Comparison of ENCODE assay signal across 1 cellular context in the genomic region with DNA sequence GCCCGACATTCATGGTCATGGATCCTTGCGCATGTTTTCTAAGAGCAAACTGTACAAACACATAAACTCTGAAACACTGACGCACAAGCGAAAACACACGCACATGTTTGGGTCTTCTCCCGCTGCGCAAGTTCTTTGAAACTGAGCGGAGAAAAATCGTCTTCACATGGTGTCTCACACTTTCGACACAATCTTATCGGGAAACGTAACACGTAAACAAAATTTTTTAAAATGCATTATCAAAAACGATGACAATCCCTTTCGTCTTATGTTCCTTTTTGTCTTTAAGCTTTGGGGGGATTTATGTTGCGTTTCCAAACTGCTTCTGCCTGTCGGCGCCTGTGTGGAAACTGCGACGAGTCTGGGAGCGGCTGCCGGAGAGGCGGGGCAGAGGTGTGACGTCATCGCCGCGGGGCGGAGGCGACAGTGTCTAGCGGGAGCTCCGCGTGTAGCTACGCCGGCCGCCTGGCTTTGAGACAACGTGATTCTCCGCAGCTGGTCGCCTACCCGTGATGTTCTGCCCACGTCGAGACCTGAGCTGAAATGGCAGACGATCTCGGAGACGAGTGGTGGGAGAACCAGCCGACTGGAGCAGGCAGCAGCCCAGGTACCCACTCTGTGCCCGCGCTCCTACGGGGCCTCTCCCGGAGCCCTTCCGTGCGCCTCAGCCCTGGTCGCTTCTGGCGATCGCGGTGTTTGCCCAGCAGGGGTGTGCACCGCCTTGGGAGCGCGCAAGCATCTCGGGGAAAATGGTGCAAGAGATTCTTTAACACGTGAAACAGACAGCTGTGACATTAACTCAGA.
TF ChIP-seq lines count a peak whose summit lies in the region.

CMSS1 (plus strand) TSS at position 426 of the 804 bp plus-strand sequence.

TF ChIP-seq in WTC11, 78 proteins besides CTCF, POLR2A, EP300 and RAD21 (continued from another document and continues in another):
- TF ChIP-seq ZNF425 (CRISPR knock-in tag; conservative IDR thresholded peaks at IDR 0.05) = no peak
- no peak for TF ChIP-seq ZNF423 (CRISPR knock-in tag; IDR thresholded peaks at IDR 0.05)
- no peak for TF ChIP-seq CREB1 (CRISPR knock-in tag; IDR thresholded peaks at IDR 0.05)
- no peak for TF ChIP-seq ZMAT4 (CRISPR knock-in tag; IDR thresholded peaks at IDR 0.05)
- TF ChIP-seq GABPB1 (CRISPR knock-in tag; IDR thresholded peaks at IDR 0.05) = peak; percentile 67
- TF ChIP-seq PRRX2 (CRISPR knock-in tag; IDR thresholded peaks at IDR 0.05) = no peak
- no peak for TF ChIP-seq MLX (CRISPR knock-in tag; IDR thresholded peaks at IDR 0.05)
- peak; percentile 78; the same call in 1 of the 2 replicates for TF ChIP-seq ZNF219 (CRISPR knock-in tag; IDR thresholded peaks at IDR 0.05; ENCODE audit: borderline replicate concordance)
- no peak for TF ChIP-seq NR1H2 (CRISPR knock-in tag; IDR thresholded peaks at IDR 0.05)
- no peak for TF ChIP-seq SMAD3 (CRISPR knock-in tag; IDR thresholded peaks at IDR 0.05; ENCODE audit: borderline replicate concordance)
- TF ChIP-seq, protein P1, sequence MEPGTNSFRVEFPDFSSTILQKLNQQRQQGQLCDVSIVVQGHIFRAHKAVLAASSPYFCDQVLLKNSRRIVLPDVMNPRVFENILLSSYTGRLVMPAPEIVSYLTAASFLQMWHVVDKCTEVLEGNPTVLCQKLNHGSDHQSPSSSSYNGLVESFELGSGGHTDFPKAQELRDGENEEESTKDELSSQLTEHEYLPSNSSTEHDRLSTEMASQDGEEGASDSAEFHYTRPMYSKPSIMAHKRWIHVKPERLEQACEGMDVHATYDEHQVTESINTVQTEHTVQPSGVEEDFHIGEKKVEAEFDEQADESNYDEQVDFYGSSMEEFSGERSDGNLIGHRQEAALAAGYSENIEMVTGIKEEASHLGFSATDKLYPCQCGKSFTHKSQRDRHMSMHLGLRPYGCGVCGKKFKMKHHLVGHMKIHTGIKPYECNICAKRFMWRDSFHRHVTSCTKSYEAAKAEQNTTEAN (CRISPR knock-in tag; IDR thresholded peaks at IDR 0.05) = no peak
- TF ChIP-seq IRF1 (CRISPR knock-in tag; IDR thresholded peaks at IDR 0.05) = no peak
- TF ChIP-seq CREM (CRISPR knock-in tag; IDR thresholded peaks at IDR 0.05) = peak; percentile 94
- TF ChIP-seq NR2C2 (CRISPR knock-in tag; IDR thresholded peaks at IDR 0.05) = no peak
- TF ChIP-seq ZNF671 (CRISPR knock-in tag; IDR thresholded peaks at IDR 0.05) = no peak
- no peak for TF ChIP-seq OVOL2 (CRISPR knock-in tag; IDR thresholded peaks at IDR 0.05; ENCODE audit: borderline replicate concordance)
- TF ChIP-seq ZBTB21 (CRISPR knock-in tag; IDR thresholded peaks at IDR 0.05; ENCODE audit: borderline replicate concordance) = peak; percentile 92
- TF ChIP-seq, protein P2, sequence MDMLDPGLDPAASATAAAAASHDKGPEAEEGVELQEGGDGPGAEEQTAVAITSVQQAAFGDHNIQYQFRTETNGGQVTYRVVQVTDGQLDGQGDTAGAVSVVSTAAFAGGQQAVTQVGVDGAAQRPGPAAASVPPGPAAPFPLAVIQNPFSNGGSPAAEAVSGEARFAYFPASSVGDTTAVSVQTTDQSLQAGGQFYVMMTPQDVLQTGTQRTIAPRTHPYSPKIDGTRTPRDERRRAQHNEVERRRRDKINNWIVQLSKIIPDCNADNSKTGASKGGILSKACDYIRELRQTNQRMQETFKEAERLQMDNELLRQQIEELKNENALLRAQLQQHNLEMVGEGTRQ (CRISPR knock-in tag; IDR thresholded peaks at IDR 0.05) = no peak
- TF ChIP-seq, protein P3, sequence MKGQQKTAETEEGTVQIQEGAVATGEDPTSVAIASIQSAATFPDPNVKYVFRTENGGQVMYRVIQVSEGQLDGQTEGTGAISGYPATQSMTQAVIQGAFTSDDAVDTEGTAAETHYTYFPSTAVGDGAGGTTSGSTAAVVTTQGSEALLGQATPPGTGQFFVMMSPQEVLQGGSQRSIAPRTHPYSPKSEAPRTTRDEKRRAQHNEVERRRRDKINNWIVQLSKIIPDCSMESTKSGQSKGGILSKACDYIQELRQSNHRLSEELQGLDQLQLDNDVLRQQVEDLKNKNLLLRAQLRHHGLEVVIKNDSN (CRISPR knock-in tag; IDR thresholded peaks at IDR 0.05) = peak; percentile 48; the same call in 1 of the 2 replicates
- no peak for TF ChIP-seq GTF2I (CRISPR knock-in tag; conservative IDR thresholded peaks at IDR 0.05)
- TF ChIP-seq NFATC4 (CRISPR knock-in tag; IDR thresholded peaks at IDR 0.05) = no peak
- TF ChIP-seq FOXJ3 (CRISPR knock-in tag; IDR thresholded peaks at IDR 0.05; ENCODE audit: borderline replicate concordance) = no peak
- TF ChIP-seq ESRRA (CRISPR knock-in tag; IDR thresholded peaks at IDR 0.05; ENCODE audit: borderline replicate concordance) = no peak
- TF ChIP-seq, protein P4, sequence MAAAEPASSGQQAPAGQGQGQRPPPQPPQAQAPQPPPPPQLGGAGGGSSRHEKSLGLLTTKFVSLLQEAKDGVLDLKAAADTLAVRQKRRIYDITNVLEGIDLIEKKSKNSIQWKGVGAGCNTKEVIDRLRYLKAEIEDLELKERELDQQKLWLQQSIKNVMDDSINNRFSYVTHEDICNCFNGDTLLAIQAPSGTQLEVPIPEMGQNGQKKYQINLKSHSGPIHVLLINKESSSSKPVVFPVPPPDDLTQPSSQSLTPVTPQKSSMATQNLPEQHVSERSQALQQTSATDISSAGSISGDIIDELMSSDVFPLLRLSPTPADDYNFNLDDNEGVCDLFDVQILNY (CRISPR knock-in tag; IDR thresholded peaks at IDR 0.05) = no peak
- TF ChIP-seq CBFB (CRISPR knock-in tag; IDR thresholded peaks at IDR 0.05; ENCODE audit: low read depth) = no peak
- no peak for TF ChIP-seq JAZF1 (CRISPR knock-in tag; IDR thresholded peaks at IDR 0.05)
- no peak for TF ChIP-seq AFF4 (CRISPR knock-in tag; IDR thresholded peaks at IDR 0.05; ENCODE audit: borderline replicate concordance)
- no peak for TF ChIP-seq ELF4 (CRISPR knock-in tag; IDR thresholded peaks at IDR 0.05; ENCODE audit: low read depth)
- TF ChIP-seq ZNF512 (CRISPR knock-in tag; IDR thresholded peaks at IDR 0.05; ENCODE audit: borderline replicate concordance) = no peak
- no peak for TF ChIP-seq ZSCAN18 (CRISPR knock-in tag; IDR thresholded peaks at IDR 0.05)
- peak; percentile 60 for TF ChIP-seq MYBL2 (CRISPR knock-in tag; IDR thresholded peaks at IDR 0.05)
- no peak; the same call in 1 of the 2 replicates for TF ChIP-seq TEAD1 (CRISPR knock-in tag; IDR thresholded peaks at IDR 0.05)
- TF ChIP-seq ZNF263 (CRISPR knock-in tag; IDR thresholded peaks at IDR 0.05; ENCODE audit: low read depth) = no peak
- no peak for TF ChIP-seq ZNF396 (CRISPR knock-in tag; IDR thresholded peaks at IDR 0.05; ENCODE audit: borderline replicate concordance)
- TF ChIP-seq SMAD4 (CRISPR knock-in tag; IDR thresholded peaks at IDR 0.05) = no peak
- TF ChIP-seq ZNF138 (CRISPR knock-in tag; conservative IDR thresholded peaks at IDR 0.05) = no peak
- TF ChIP-seq MAX (CRISPR knock-in tag; IDR thresholded peaks at IDR 0.05) = peak; percentile 95
- TF ChIP-seq NFE2L1 (CRISPR knock-in tag; IDR thresholded peaks at IDR 0.05) = no peak; the same call in 1 of the 2 replicates
- no peak for TF ChIP-seq NFYB (CRISPR knock-in tag; conservative IDR thresholded peaks at IDR 0.05; ENCODE audit: low read depth)
- no peak for TF ChIP-seq RELA (CRISPR knock-in tag; IDR thresholded peaks at IDR 0.05; ENCODE audit: borderline replicate concordance)
- TF ChIP-seq, protein P5, sequence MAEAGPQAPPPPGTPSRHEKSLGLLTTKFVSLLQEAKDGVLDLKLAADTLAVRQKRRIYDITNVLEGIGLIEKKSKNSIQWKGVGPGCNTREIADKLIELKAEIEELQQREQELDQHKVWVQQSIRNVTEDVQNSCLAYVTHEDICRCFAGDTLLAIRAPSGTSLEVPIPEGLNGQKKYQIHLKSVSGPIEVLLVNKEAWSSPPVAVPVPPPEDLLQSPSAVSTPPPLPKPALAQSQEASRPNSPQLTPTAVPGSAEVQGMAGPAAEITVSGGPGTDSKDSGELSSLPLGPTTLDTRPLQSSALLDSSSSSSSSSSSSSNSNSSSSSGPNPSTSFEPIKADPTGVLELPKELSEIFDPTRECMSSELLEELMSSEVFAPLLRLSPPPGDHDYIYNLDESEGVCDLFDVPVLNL (CRISPR knock-in tag; IDR thresholded peaks at IDR 0.05; ENCODE audit: borderline replicate concordance, low read depth) = no peak
- no peak for TF ChIP-seq GRHL2 (CRISPR knock-in tag; IDR thresholded peaks at IDR 0.05; ENCODE audit: insufficient replicate concordance, severe bottlenecking)
